In the genomic region with DNA sequence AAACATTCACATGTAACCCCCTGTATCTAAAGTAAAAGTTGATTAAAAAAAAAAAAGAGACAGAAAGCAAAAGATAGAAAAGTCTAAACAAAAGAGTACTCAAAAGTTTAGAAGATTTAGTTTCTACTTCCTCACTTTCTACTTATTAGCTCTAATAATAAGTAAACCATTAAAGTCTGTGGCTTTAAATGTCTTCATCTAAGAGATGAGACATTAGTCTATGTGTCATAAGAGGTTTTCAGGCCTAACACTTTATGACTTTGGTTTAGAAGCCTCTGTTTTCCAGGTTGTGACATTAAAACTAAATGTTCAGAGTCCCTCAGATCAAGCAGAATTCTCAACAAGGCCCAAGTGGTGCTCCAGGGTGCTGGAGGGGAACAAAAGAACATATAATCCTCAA, we compare ENCODE assay signal across 15 cellular contexts.
DNase-seq lines count a peak whose midpoint lies in the region; ATAC-seq lines count a peak whose summit lies in the region.
"Had no signal": no experiment of that assay in that cellular context is flagged by ENCODE, and none has a peak within 500 bp of the region (broad histone marks: within the 10 kb centered on the region; RNA-seq: fewer than 3 reads in every experiment).

No MANE protein-coding gene starts in this region.

- peak; percentile 88 for DNase-seq in kidney tubule cell (ENCODE audit: low spot score)
- no peak for DNase-seq in T1000 (lab: John Stamatoyannopoulos, UW)
- DNase-seq in LoVo (ENCODE audit: low spot score), result no peak
- no peak for DNase-seq in stimulated activated naive CD4-positive, alpha-beta T cell treated with Interleukin-2 at 50 U/mL for 16 hours (lab: John Stamatoyannopoulos, UW)
- DNase-seq in islet precursor cell, result no peak
- DNase-seq: body of pancreas; CD8-positive, alpha-beta T cell; H9; hypothalamus; NCI-H69 had no signal

- ATAC-seq in GM19025 (IDR thresholded peaks at IDR 0.05; ENCODE audit: low read depth, unreplicated experiment) (peak; percentile 94), GM21825 (IDR thresholded peaks at IDR 0.05; ENCODE audit: unreplicated experiment) (peak; percentile 98), HG03175 (IDR thresholded peaks at IDR 0.05; ENCODE audit: unreplicated experiment) (peak; percentile 99)
- ATAC-seq: activated CD4-positive, CD25-positive, alpha-beta regulatory T cell treated with anti-CD3 and anti-CD28 coated beads, Interleukin-2, amount 50 U/mL, for 24 hours; body of pancreas; CD8-positive, alpha-beta T cell; SK-N-SH treated with all-trans-retinoic acid at 6 μM for 48 hours had no signal
